Comparison of ENCODE assay signal across 15 cellular contexts in genomic region chr3:82157952-82158351, GRCh38.
DNase-seq lines count a peak whose midpoint lies in the region; ATAC-seq and TF ChIP-seq lines count a peak whose summit lies in the region.
"Had no signal": no experiment of that assay in that cellular context is flagged by ENCODE, and none has a peak within 500 bp of the region (broad histone marks: within the 10 kb centered on the region; RNA-seq: fewer than 3 reads in every experiment).

No MANE protein-coding gene starts in this region.

- H3K36me3 Mint-ChIP-seq in glutamatergic neuron (ENCODE audit: unreplicated experiment), result peaks cover 7% of the 10 kb centered on the region

- H3K27ac Mint-ChIP-seq in glutamatergic neuron (ENCODE audit: unreplicated experiment), result no peak overlapping the region
- H3K27ac Mint-ChIP-seq: activated CD4-positive, alpha-beta T cell treated with anti-CD3 and anti-CD28 coated beads for 36 hours; CD4-positive, alpha-beta T cell; immature natural killer cell had no signal

- H3K9me3 Mint-ChIP-seq in glutamatergic neuron (ENCODE audit: unreplicated experiment), result peaks cover 2% of the 10 kb centered on the region
- H3K9me3 Mint-ChIP-seq: CD4-positive, alpha-beta T cell had no signal

- peak overlapping the region; percentile 21 for H3K27ac ChIP-seq in epithelial cell of prostate
- H3K27ac ChIP-seq: KMS-11, right atrium auricular region, stomach had no signal

- H3K27me3 Mint-ChIP-seq in glutamatergic neuron (ENCODE audit: unreplicated experiment), result peaks cover 3% of the 10 kb centered on the region

- no peak overlapping the region for H3K4me3 Mint-ChIP-seq in glutamatergic neuron (ENCODE audit: unreplicated experiment)
- H3K4me3 Mint-ChIP-seq: activated CD4-positive, alpha-beta T cell treated with anti-CD3 and anti-CD28 coated beads for 36 hours; CD4-positive, alpha-beta T cell; immature natural killer cell had no signal

- DNase-seq in EL (peak; percentile 68), RKO (ENCODE audit: low spot score) (peak; percentile 76), epithelial cell of prostate (ENCODE audit: low read depth, low spot score) (peak; percentile 36), pulmonary artery endothelial cell (ENCODE audit: low read depth, low spot score) (peak; percentile 57), glutamatergic neuron (no peak)
- DNase-seq: activated CD4-positive, alpha-beta T cell treated with anti-CD3 and anti-CD28 coated beads for 36 hours; CD4-positive, alpha-beta T cell; immature natural killer cell; NCI-H2081; stomach had no signal

- TF ChIP-seq CTCF in glutamatergic neuron (IDR thresholded peaks at IDR 0.05; ENCODE audit: partially characterized antibody, unreplicated experiment), result no peak

- ATAC-seq in GM19467 (IDR thresholded peaks at IDR 0.05; ENCODE audit: unreplicated experiment) (no peak), HG03565 (IDR thresholded peaks at IDR 0.05; ENCODE audit: unreplicated experiment) (no peak), HG02610 (IDR thresholded peaks at IDR 0.05; ENCODE audit: unreplicated experiment) (no peak)
- ATAC-seq: activated CD4-positive, alpha-beta T cell treated with anti-CD3 and anti-CD28 coated beads for 36 hours had no signal

- peaks cover 6% of the 10 kb centered on the region for H3K4me1 Mint-ChIP-seq in glutamatergic neuron (ENCODE audit: low read depth, unreplicated experiment)
- H3K4me1 Mint-ChIP-seq: activated CD4-positive, alpha-beta T cell treated with anti-CD3 and anti-CD28 coated beads for 36 hours; immature natural killer cell had no signal
